ENCODE assay signal across 1 cellular context in genomic region chr9:127825319-127826051, GRCh38.
TF ChIP-seq lines count a peak whose summit lies in the region.

No MANE protein-coding gene starts in this region.

TF ChIP-seq in K562, 482 proteins besides CTCF, POLR2A, EP300 and RAD21 (continued from another document):
- TF ChIP-seq UBTF (IDR thresholded peaks at IDR 0.05; ENCODE audit: borderline replicate concordance in 1 of 2, low read depth in 2 of 2, low read length in 2 of 2) (peak in 1 of 2 experiments; percentile 35; a peak in 1 of 4 replicates), HDAC2 (IDR thresholded peaks at IDR 0.05) (peak; percentile 21; the same call in 1 of the 2 replicates), CCNT2 (IDR thresholded peaks at IDR 0.05; ENCODE audit: borderline replicate concordance, extremely low read depth, insufficient read length, low read depth, low read length) (peak; percentile 68), ZNF766 (CRISPR knock-in tag; conservative IDR thresholded peaks at IDR 0.05) (0 out of 2 replicates have a peak, but pooled peaks have one; percentile 31), NRF1 (conservative IDR thresholded peaks at IDR 0.05 in 1 of 2, IDR thresholded peaks at IDR 0.05 in 1 of 2) (peak; percentile 73 to 78), MAZ (CRISPR knock-in tag; conservative IDR thresholded peaks at IDR 0.05 in 1 of 2, IDR thresholded peaks at IDR 0.05 in 1 of 2) (peak; percentile 62), HDAC8 (tag; IDR thresholded peaks at IDR 0.05) (no peak), SMC3 (conservative IDR thresholded peaks at IDR 0.05; ENCODE audit: insufficient read depth, low read depth, low read length) (peak; percentile 46; the same call in 1 of the 2 replicates), HBP1 (CRISPR knock-in tag; IDR thresholded peaks at IDR 0.05) (no peak), THAP12 (CRISPR knock-in tag; IDR thresholded peaks at IDR 0.05) (peak; percentile 54; the same call in 1 of the 2 replicates), ZNF24 (IDR thresholded peaks at IDR 0.05) (0 out of 2 replicates have a peak, but pooled peaks have one; percentile 18), HNRNPH1 (optimal IDR thresholded peaks at IDR 0.05; ENCODE audit: low read depth, low read length) (no peak), HNRNPL (IDR thresholded peaks at IDR 0.05; ENCODE audit: low read depth, low read length) (peak; percentile 50; the same call in 1 of the 2 replicates), NCOA6 (IDR thresholded peaks at IDR 0.05) (no peak), TFAP4 (CRISPR knock-in tag; IDR thresholded peaks at IDR 0.05; ENCODE audit: borderline replicate concordance) (0 out of 2 replicates have a peak, but pooled peaks have one; percentile 11), ZNF592 (IDR thresholded peaks at IDR 0.05) (0 out of 2 replicates have a peak, but pooled peaks have one; percentile 12), KAT7 (CRISPR knock-in tag; IDR thresholded peaks at IDR 0.05; ENCODE audit: borderline replicate concordance) (no peak), YY1 (IDR thresholded peaks at IDR 0.05; ENCODE audit: borderline replicate concordance in 1 of 3, control insufficient read depth in 1 of 3, extremely low read depth in 1 of 3, insufficient read depth in 3 of 3, insufficient read length in 1 of 3, insufficient replicate concordance in 2 of 3, low read depth in 1 of 3, low read length in 2 of 3) (peak in 1 of 3 experiments; percentile 45), RBBP5 (IDR thresholded peaks at IDR 0.05; ENCODE audit: borderline replicate concordance, insufficient read depth, low read length, poor library complexity, severe bottlenecking) (no peak), MYBL2 (IDR thresholded peaks at IDR 0.05; ENCODE audit: low read depth) (no peak), MYBL2 (CRISPR knock-in tag; IDR thresholded peaks at IDR 0.05; ENCODE audit: borderline replicate concordance) (no peak), NONO (IDR thresholded peaks at IDR 0.05; ENCODE audit: low read depth in 2 of 2, low read length in 1 of 2) (peak in 1 of 2 experiments; percentile 62; a peak in 2 of 4 replicates), MYC (IDR thresholded peaks at IDR 0.05; ENCODE audit: low read depth, low read length) (peak; percentile 64), MYC (CRISPR knock-in tag; IDR thresholded peaks at IDR 0.05; ENCODE audit: borderline replicate concordance, low read depth) (no peak), ZNF354B (CRISPR knock-in tag; IDR thresholded peaks at IDR 0.05) (no peak), CTCFL (IDR thresholded peaks at IDR 0.05; ENCODE audit: borderline replicate concordance, insufficient read depth, low read depth, low read length, poor library complexity, severe bottlenecking) (peak; percentile 96), ZNF57 (CRISPR knock-in tag; IDR thresholded peaks at IDR 0.05) (no peak), ERF (CRISPR knock-in tag; IDR thresholded peaks at IDR 0.05) (0 out of 2 replicates have a peak, but pooled peaks have one; percentile 32), PCBP1 (IDR thresholded peaks at IDR 0.05; ENCODE audit: low read depth, low read length, poor library complexity, severe bottlenecking) (peak; percentile 71), VEZF1 (CRISPR knock-in tag; IDR thresholded peaks at IDR 0.05) (peak; percentile 71), RB1 (IDR thresholded peaks at IDR 0.05; ENCODE audit: low read depth) (peak; percentile 60; the same call in 1 of the 2 replicates), ZNF263 (CRISPR knock-in tag; IDR thresholded peaks at IDR 0.05; ENCODE audit: borderline replicate concordance) (peak; percentile 66; the same call in 1 of the 2 replicates), SMARCE1 (IDR thresholded peaks at IDR 0.05) (peak; percentile 47; the same call in 1 of the 2 replicates), L3MBTL2 (IDR thresholded peaks at IDR 0.05) (peak; percentile 56; the same call in 1 of the 2 replicates), KDM2B (CRISPR knock-in tag; IDR thresholded peaks at IDR 0.05) (no peak), FOXP4 (CRISPR knock-in tag; IDR thresholded peaks at IDR 0.05; ENCODE audit: borderline replicate concordance) (no peak)
